ENCODE assay signal across 1 cellular context in the genomic region with DNA sequence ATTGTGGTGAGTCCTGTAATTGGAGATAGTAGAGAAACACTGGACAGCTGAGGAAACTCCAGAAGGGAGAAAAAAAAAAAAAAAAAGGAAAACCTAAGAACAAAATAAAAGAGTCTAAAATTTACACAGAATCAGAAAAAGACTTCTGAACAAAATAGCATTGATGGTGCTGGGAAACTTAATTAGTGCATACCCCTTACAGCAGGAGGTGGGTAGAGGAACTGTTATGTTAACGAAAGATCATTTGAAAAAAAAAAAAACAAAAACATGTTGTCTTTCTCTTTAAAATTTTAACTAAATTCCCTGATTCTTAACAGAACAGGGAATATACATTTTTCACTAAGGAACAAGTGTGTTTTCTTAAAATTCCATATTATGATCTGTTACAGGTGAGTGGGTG.
TF ChIP-seq lines count a peak whose summit lies in the region.

No MANE protein-coding gene starts in this region.

TF ChIP-seq in WTC11, 78 proteins besides CTCF, POLR2A, EP300 and RAD21 (continued from another document):
- TF ChIP-seq ZNF425 (CRISPR knock-in tag; conservative IDR thresholded peaks at IDR 0.05) (no peak), SMAD4 (CRISPR knock-in tag; IDR thresholded peaks at IDR 0.05) (no peak), TP53 (CRISPR knock-in tag; IDR thresholded peaks at IDR 0.05) (no peak), E2F1 (CRISPR knock-in tag; IDR thresholded peaks at IDR 0.05) (no peak), FOXJ3 (CRISPR knock-in tag; IDR thresholded peaks at IDR 0.05; ENCODE audit: borderline replicate concordance) (no peak), EMX1 (CRISPR knock-in tag; IDR thresholded peaks at IDR 0.05) (no peak), ZBTB21 (CRISPR knock-in tag; IDR thresholded peaks at IDR 0.05; ENCODE audit: borderline replicate concordance) (no peak), GRHL2 (CRISPR knock-in tag; IDR thresholded peaks at IDR 0.05; ENCODE audit: insufficient replicate concordance, severe bottlenecking) (no peak), SP1 (CRISPR knock-in tag; conservative IDR thresholded peaks at IDR 0.05) (no peak), FOXK1 (CRISPR knock-in tag; IDR thresholded peaks at IDR 0.05) (no peak), ZMAT4 (CRISPR knock-in tag; IDR thresholded peaks at IDR 0.05) (no peak), ATF1 (CRISPR knock-in tag; IDR thresholded peaks at IDR 0.05) (no peak), HMGA2 (CRISPR knock-in tag; IDR thresholded peaks at IDR 0.05) (no peak), MXD4 (CRISPR knock-in tag; IDR thresholded peaks at IDR 0.05; ENCODE audit: borderline replicate concordance) (no peak)
- TF ChIP-seq, protein P1, sequence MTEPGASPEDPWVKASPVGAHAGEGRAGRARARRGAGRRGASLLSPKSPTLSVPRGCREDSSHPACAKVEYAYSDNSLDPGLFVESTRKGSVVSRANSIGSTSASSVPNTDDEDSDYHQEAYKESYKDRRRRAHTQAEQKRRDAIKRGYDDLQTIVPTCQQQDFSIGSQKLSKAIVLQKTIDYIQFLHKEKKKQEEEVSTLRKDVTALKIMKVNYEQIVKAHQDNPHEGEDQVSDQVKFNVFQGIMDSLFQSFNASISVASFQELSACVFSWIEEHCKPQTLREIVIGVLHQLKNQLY (CRISPR knock-in tag; IDR thresholded peaks at IDR 0.05), result no peak
